In the genomic region with DNA sequence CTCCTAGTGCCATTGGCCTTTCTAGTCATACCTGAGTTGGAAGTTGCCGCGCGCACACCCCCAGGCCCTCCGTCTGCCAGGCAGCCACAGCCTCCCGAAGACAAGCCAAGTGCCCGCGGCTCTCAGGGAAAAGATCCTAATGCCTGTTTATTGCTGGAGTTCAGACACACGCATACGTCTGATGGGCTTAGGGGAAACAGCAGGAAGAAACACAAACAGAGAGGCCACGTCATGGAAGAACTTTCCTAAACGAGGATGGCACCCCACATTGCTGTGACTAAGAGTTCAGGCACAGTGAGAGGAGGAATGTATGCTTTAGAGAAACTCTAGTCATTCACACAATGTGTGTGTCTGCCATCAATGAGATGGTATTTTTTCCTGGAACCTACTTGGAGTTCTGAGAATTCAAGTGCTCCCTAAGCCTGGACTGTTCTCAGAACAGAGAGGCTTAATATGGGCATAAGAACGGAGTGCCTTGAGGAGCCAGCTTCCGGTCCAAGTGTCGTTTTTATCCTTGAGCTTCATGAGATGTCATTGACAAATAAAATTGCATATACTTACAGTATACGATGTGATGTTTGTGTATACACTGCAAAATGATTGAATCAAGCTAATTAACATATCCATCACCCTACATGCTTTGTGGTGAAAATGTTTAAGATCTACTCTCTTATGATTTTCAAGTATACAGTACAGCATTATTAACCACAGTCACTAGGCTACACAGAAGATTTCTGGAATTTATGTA, we compare ENCODE assay signal across 24 cellular contexts. TPM values are rescaled to one million over a fixed set of nuclear protein-coding genes. Genes with fewer than 3 reads are reported as not detected.
DNase-seq lines count a peak whose midpoint lies in the region; ATAC-seq, FAIRE-seq and TF ChIP-seq lines count a peak whose summit lies in the region.
"Had no signal": no experiment of that assay in that cellular context is flagged by ENCODE, and none has a peak within 500 bp of the region (broad histone marks: within the 10 kb centered on the region; RNA-seq: fewer than 3 reads in every experiment).

No MANE protein-coding gene starts in this region.

- POLR2A ChIA-PET in H1 (lab: Charles Lee; ENCODE audit: partially characterized antibody): no interaction called here

- H3K79me2 ChIP-seq in H1 (ENCODE audit: control insufficient read depth in 1 of 2, insufficient read depth in 2 of 2, low read length in 2 of 2) (no peaks in the 10 kb centered on the region), smooth muscle cell (ENCODE audit: low read depth) (no peaks in the 10 kb centered on the region)

- no peaks in the 10 kb centered on the region for H3K23me2 ChIP-seq in H1 (ENCODE audit: low read depth, low read length)

- H3K79me1 ChIP-seq in H1 (ENCODE audit: low read depth, low read length): no peaks in the 10 kb centered on the region

- no peak for TF ChIP-seq POLR2A in H1 (IDR thresholded peaks at IDR 0.05; ENCODE audit: control extremely low read depth in 1 of 2, low read depth in 2 of 2, low read length in 2 of 2)

- no peak overlapping the region for H2BK20ac ChIP-seq in H1 (ENCODE audit: low read length)

- no peak overlapping the region for H2BK120ac ChIP-seq in H1 (replicated peaks; ENCODE audit: low read depth, low read length)

- H3K14ac ChIP-seq in H1 (ENCODE audit: insufficient read length): no peak overlapping the region

- FAIRE-seq in H1 (lab: Jason Lieb, UNC): no peak
- FAIRE-seq: GM18507 had no signal

- H3K27me3 ChIP-seq in RWPE2 (ENCODE audit: insufficient read depth, poor library complexity, severe bottlenecking): peaks cover 11% of the 10 kb centered on the region
- H3K27me3 ChIP-seq in H1 (replicated peaks in 1 of 4; ENCODE audit: control insufficient read depth in 3 of 4, extremely low read depth in 1 of 4, insufficient read depth in 3 of 4, low read length in 3 of 4): no peaks in the 10 kb centered on the region
- peaks cover 10% of the 10 kb centered on the region for H3K27me3 ChIP-seq in smooth muscle cell (ENCODE audit: low read depth)
- H3K27me3 ChIP-seq: breast epithelium, SJCRH30 had no signal

- H2BK12ac ChIP-seq in H1 (ENCODE audit: low read depth, low read length): no peak overlapping the region

- H4K91ac ChIP-seq in H1 (replicated peaks; ENCODE audit: insufficient read length, low read length): no peak overlapping the region

- H3K36me3 ChIP-seq in RWPE2 (ENCODE audit: low read depth) (no peaks in the 10 kb centered on the region), H1 (ENCODE audit: control insufficient read depth in 2 of 4, insufficient read depth in 4 of 4, low read length in 3 of 4) (no peaks in the 10 kb centered on the region), smooth muscle cell (ENCODE audit: low read depth) (no peaks in the 10 kb centered on the region)
- H3K36me3 ChIP-seq: breast epithelium, SJCRH30 had no signal

- TF ChIP-seq CTCF in RWPE2 (IDR thresholded peaks at IDR 0.05; ENCODE audit: poor library complexity, severe bottlenecking): no peak
- no peak for TF ChIP-seq CTCF in H1 (IDR thresholded peaks at IDR 0.05; ENCODE audit: control extremely low read depth in 1 of 3, insufficient read depth in 1 of 3, low read depth in 1 of 3, low read length in 3 of 3)
- TF ChIP-seq CTCF in smooth muscle cell (IDR thresholded peaks at IDR 0.05; ENCODE audit: borderline replicate concordance, insufficient read depth, poor library complexity, severe bottlenecking): no peak
- TF ChIP-seq CTCF in omental fat pad (IDR thresholded peaks at IDR 0.05): no peak

- CTCF ChIA-PET in H1 (lab: Charles Lee; ENCODE audit: partially characterized antibody): interaction anchor here (1.3 kb wide), 1 partner anchor 15 kb away, joined by 3 read pairs; no protein-coding TSS in a partner anchor

- no peaks in the 10 kb centered on the region for H3F3A ChIP-seq in smooth muscle cell (ENCODE audit: low read depth)

- H3K23ac ChIP-seq in H1 (ENCODE audit: insufficient read length): no peak overlapping the region

- H2AFZ ChIP-seq in H1 (ENCODE audit: low read length) (0 out of 2 replicates have a peak overlapping the region, but pooled peaks have one; percentile 26), smooth muscle cell (ENCODE audit: low read depth) (peak overlapping the region; percentile 9)
- H2AFZ ChIP-seq: PC-9 had no signal

- H3K56ac ChIP-seq in H1 (replicated peaks; ENCODE audit: insufficient read length, low read depth, low read length): no peak overlapping the region

- H3K4me1 ChIP-seq in RWPE2 (ENCODE audit: insufficient read depth, poor library complexity, severe bottlenecking): no peaks in the 10 kb centered on the region
- H3K4me1 ChIP-seq in H1 (replicated peaks in 1 of 4; ENCODE audit: control insufficient read depth in 3 of 4, insufficient read depth in 4 of 4, low read length in 3 of 4): no peaks in the 10 kb centered on the region; a peak in 2 of 7 replicates
- no peaks in the 10 kb centered on the region for H3K4me1 ChIP-seq in smooth muscle cell (ENCODE audit: low read depth)
- H3K4me1 ChIP-seq: breast epithelium, SJCRH30 had no signal

- H2BK5ac ChIP-seq in H1 (ENCODE audit: low read depth, low read length): no peak overlapping the region

- H3K4me3 ChIP-seq in RWPE2 (ENCODE audit: severe bottlenecking) (no peak overlapping the region), H1 (ENCODE audit: extremely low read depth in 1 of 4, insufficient read depth in 2 of 4, low read depth in 3 of 4, low read length in 4 of 4) (no peak overlapping the region), smooth muscle cell (no peak overlapping the region)
- H3K4me3 ChIP-seq: breast epithelium, mucosa of descending colon, PC-9, SJCRH30 had no signal

- H4K20me1 ChIP-seq in H1 (replicated peaks in 1 of 2; ENCODE audit: control insufficient read depth in 1 of 2, insufficient read depth in 2 of 2, low read length in 2 of 2) (no peaks in the 10 kb centered on the region), smooth muscle cell (ENCODE audit: low read depth) (no peaks in the 10 kb centered on the region)

- H4K8ac ChIP-seq in H1 (ENCODE audit: extremely low read depth, insufficient read depth, low read length): no peak overlapping the region

- H2AK5ac ChIP-seq in H1 (ENCODE audit: low read depth, low read length): no peak overlapping the region

- no peak overlapping the region for H3K9ac ChIP-seq in H1 (replicated peaks in 1 of 4; ENCODE audit: extremely low read depth in 1 of 4, low read depth in 3 of 4, low read length in 3 of 4)
- H3K9ac ChIP-seq in smooth muscle cell (ENCODE audit: low read depth): no peak overlapping the region

- no peak for TF ChIP-seq RAD21 in H1 (IDR thresholded peaks at IDR 0.05 in 1 of 2, conservative IDR thresholded peaks at IDR 0.05 in 1 of 2; ENCODE audit: low read depth in 2 of 2, low read length in 2 of 2)

- H3K4ac ChIP-seq in H1 (replicated peaks; ENCODE audit: insufficient read length, low read depth, low read length): no peak overlapping the region

- WGBS in H1 (ENCODE audit: extremely low coverage in 1 of 2, insufficient coverage in 1 of 2, insufficient read length in 1 of 2, insufficient replicate concordance in 2 of 2, low coverage in 1 of 2, low lambda C conversion rate in 2 of 2, missing lambda C conversion rate in 1 of 2), 2 experiments: 90% methylated on average over 15 of the region's 15 CpGs; no CpG with 5 or more reads in 1 of the 2 experiments
- WGBS in smooth muscle cell (ENCODE audit: low lambda C conversion rate): 77% methylated on average over 15 of the region's 15 CpGs

- H3K4me2 ChIP-seq in H1 (ENCODE audit: insufficient read depth in 1 of 2, low read depth in 2 of 2, low read length in 2 of 2): no peak overlapping the region
- no peak overlapping the region for H3K4me2 ChIP-seq in smooth muscle cell
- H3K4me2 ChIP-seq: PC-9 had no signal

- no peak for ATAC-seq in RWPE2 (ENCODE audit: low read depth)
- ATAC-seq in HG02759 (IDR thresholded peaks at IDR 0.05; ENCODE audit: unreplicated experiment): no peak
- ATAC-seq in omental fat pad (ENCODE audit: low FRiP score): no peak
- ATAC-seq: activated T-cell treated with anti-CD3 and anti-CD28 coated beads, Interleukin-2, amount 50 U/mL, for 72 hours; left lobe of liver; mucosa of descending colon had no signal

- no peak for TF ChIP-seq EP300 in H1 (IDR thresholded peaks at IDR 0.05; ENCODE audit: borderline replicate concordance in 1 of 2, low read depth in 2 of 2, low read length in 2 of 2)

- no peak overlapping the region for H3K18ac ChIP-seq in H1 (ENCODE audit: extremely low read depth, low read length)

- peak; percentile 90 for DNase-seq in EH (ENCODE audit: low read depth)
- peak; percentile 24 for DNase-seq in RWPE2 (ENCODE audit: low spot score)
- no peak for DNase-seq in H1 (ENCODE audit: low read depth in 1 of 2, low spot score in 2 of 2)
- DNase-seq in smooth muscle cell (lab: John Stamatoyannopoulos, UW; ENCODE audit: unreplicated experiment): no peak
- no peak for DNase-seq in NCI-H226
- DNase-seq in caudate nucleus (lab: John Stamatoyannopoulos, UW): no peak
- no peak for DNase-seq in omental fat pad (ENCODE audit: low spot score)
- DNase-seq: activated naive CD8-positive, alpha-beta T cell treated with anti-CD3 and anti-CD28 coated beads for 36 hours; activated T-cell treated with anti-CD3 and anti-CD28 coated beads, Interleukin-2, amount 50 U/mL, for 72 hours; DND-41; mucosa of descending colon; NCI-H1436; NCI-H2171 treated with DMSO at 0.1 percent for 48 hours; NCI-H748 treated with DMSO at 0.1 percent for 48 hours; PC-9; SJCRH30; stimulated activated CD8-positive, alpha-beta memory T cell treated with anti-CD3 and anti-CD28 coated beads, Interleukin-4, amount 100 ng/mL, for 48 hours had no signal

- H2BK15ac ChIP-seq in H1 (ENCODE audit: low read length): 0 out of 2 replicates have a peak overlapping the region, but pooled peaks have one; percentile 47

- no peak overlapping the region for H4K5ac ChIP-seq in H1 (ENCODE audit: insufficient read length, low read depth, low read length)

- H3K27ac ChIP-seq in RWPE2 (ENCODE audit: poor library complexity, severe bottlenecking): no peak overlapping the region
- H3K27ac ChIP-seq in H1 (ENCODE audit: low read depth, low read length): no peak overlapping the region
- H3K27ac ChIP-seq in smooth muscle cell (ENCODE audit: low read depth): peak overlapping the region; percentile 15
- H3K27ac ChIP-seq in caudate nucleus (ENCODE audit: low read depth, low read length): no peak overlapping the region
- H3K27ac ChIP-seq: breast epithelium, PC-9, SJCRH30 had no signal

- no peaks in the 10 kb centered on the region for H3K9me3 ChIP-seq in RWPE2 (ENCODE audit: severe bottlenecking)
- H3K9me3 ChIP-seq in H1 (ENCODE audit: insufficient read depth in 2 of 2, low read depth in 1 of 2, low read length in 1 of 2): no peaks in the 10 kb centered on the region
- H3K9me3 ChIP-seq in smooth muscle cell (replicated peaks; ENCODE audit: low read depth): no peaks in the 10 kb centered on the region
- H3K9me3 ChIP-seq: breast epithelium, mucosa of descending colon, SJCRH30 had no signal

RNA-seq across cellular contexts. Expression of a gene that starts 11.6 kb away (rescaled TPM):
- not detected in 2 replicates for total RNA-seq in H1 (2021; fragmentation: NEBNext Ultra II Directional; extraction: Animal tissue kit (Norgen Biotek cat#: 25700))
- polyA plus RNA-seq in H1 (2011; rRNA removed): not detected in 2 replicates
- not detected for polyA plus RNA-seq in H1 (2011; cell fraction: cytosol; rRNA removed)
- polyA plus RNA-seq in H1 (2011; cell fraction: nucleus; rRNA removed): not detected
- 0.05 to 0.07 TPM (median 0.07 TPM) in 3 of 4 replicates, not detected in the other for polyA plus RNA-seq in H1 (2012, experiment 1 of 2)
- not detected for polyA plus RNA-seq in H1 (2012, experiment 2 of 2)
- polyA plus RNA-seq in H1 (2013, experiment 1 of 2): not detected
- polyA plus RNA-seq in H1 (2013, experiment 2 of 2): not detected
- polyA minus RNA-seq in H1 (2011; rRNA and poly(A)+ RNA removed): not detected in 2 replicates
- polyA minus RNA-seq in H1 (2011; cell fraction: cytosol; rRNA and poly(A)+ RNA removed): not detected
- polyA minus RNA-seq in H1 (2011; cell fraction: nucleus; rRNA and poly(A)+ RNA removed): not detected
- not detected in 2 replicates for total RNA-seq in smooth muscle cell
- polyA plus RNA-seq in smooth muscle cell: not detected in 2 replicates
- total RNA-seq in omental fat pad: not detected
- total RNA-seq: activated naive CD8-positive, alpha-beta T cell treated with anti-CD3 and anti-CD28 coated beads for 36 hours; activated T-cell treated with anti-CD3 and anti-CD28 coated beads, Interleukin-2, amount 50 U/mL, for 72 hours; breast epithelium; epithelial cell of proximal tubule; left lobe of liver; mucosa of descending colon; neural crest cell; PC-9; SJCRH30; subcutaneous adipose tissue had no signal

RNA-seq across cellular contexts. Expression of a gene that starts 14.3 kb away (rescaled TPM):
- total RNA-seq in H1 (2021; fragmentation: NEBNext Ultra II Directional; extraction: Animal tissue kit (Norgen Biotek cat#: 25700)): not detected in 2 replicates
- polyA plus RNA-seq in H1 (2011; rRNA removed) (not detected in 2 replicates), smooth muscle cell (1.3 TPM in 1 of 2 replicates, not detected in the other)
- not detected for polyA plus RNA-seq in H1 (2011; cell fraction: cytosol; rRNA removed)
- polyA plus RNA-seq in H1 (2011; cell fraction: nucleus; rRNA removed): not detected
- polyA plus RNA-seq in H1 (2012, experiment 1 of 2): not detected in 4 replicates
- not detected for polyA plus RNA-seq in H1 (2012, experiment 2 of 2)
- not detected for polyA plus RNA-seq in H1 (2013, experiment 1 of 2)
- not detected for polyA plus RNA-seq in H1 (2013, experiment 2 of 2)
- polyA minus RNA-seq in H1 (2011; rRNA and poly(A)+ RNA removed): not detected in 2 replicates
- polyA minus RNA-seq in H1 (2011; cell fraction: cytosol; rRNA and poly(A)+ RNA removed): not detected
- polyA minus RNA-seq in H1 (2011; cell fraction: nucleus; rRNA and poly(A)+ RNA removed): not detected
- total RNA-seq in smooth muscle cell (not detected in 2 replicates), omental fat pad (not detected)
- total RNA-seq: activated naive CD8-positive, alpha-beta T cell treated with anti-CD3 and anti-CD28 coated beads for 36 hours; activated T-cell treated with anti-CD3 and anti-CD28 coated beads, Interleukin-2, amount 50 U/mL, for 72 hours; breast epithelium; epithelial cell of proximal tubule; mucosa of descending colon; neural crest cell; PC-9; SJCRH30; subcutaneous adipose tissue had no signal

RNA-seq across cellular contexts. Expression of a gene that starts 36.6 kb away (rescaled TPM):
- 0.19 and 0.25 TPM in 2 replicates for total RNA-seq in H1 (2021; fragmentation: NEBNext Ultra II Directional; extraction: Animal tissue kit (Norgen Biotek cat#: 25700))
- polyA plus RNA-seq in H1 (2011; rRNA removed) (0.27 and 0.32 TPM in 2 replicates), smooth muscle cell (1.2 and 1.5 TPM in 2 replicates)
- polyA plus RNA-seq in H1 (2011; cell fraction: cytosol; rRNA removed): 0.08 TPM
- 0.21 TPM for polyA plus RNA-seq in H1 (2011; cell fraction: nucleus; rRNA removed)
- 0.14 to 0.24 TPM (median 0.20 TPM) in 4 replicates for polyA plus RNA-seq in H1 (2012, experiment 1 of 2)
- polyA plus RNA-seq in H1 (2012, experiment 2 of 2): 0.26 TPM
- 0.28 TPM for polyA plus RNA-seq in H1 (2013, experiment 1 of 2)
- 0.24 TPM for polyA plus RNA-seq in H1 (2013, experiment 2 of 2)
- 0.10 TPM in 1 of 2 replicates, not detected in the other for polyA minus RNA-seq in H1 (2011; rRNA and poly(A)+ RNA removed)
- not detected for polyA minus RNA-seq in H1 (2011; cell fraction: cytosol; rRNA and poly(A)+ RNA removed)
- not detected for polyA minus RNA-seq in H1 (2011; cell fraction: nucleus; rRNA and poly(A)+ RNA removed)
- total RNA-seq in smooth muscle cell (0.58 and 1.4 TPM in 2 replicates), omental fat pad (1 to 10 TPM in 1 of 4 donors, under 1 TPM in 3; 0.48 to 2.4 (median 0.66) TPM)
- total RNA-seq: epithelial cell of proximal tubule, PC-9, SJCRH30 had no signal

RNA-seq across cellular contexts. Expression of a gene that starts 47.5 kb away (rescaled TPM):
- total RNA-seq in H1 (2021; fragmentation: NEBNext Ultra II Directional; extraction: Animal tissue kit (Norgen Biotek cat#: 25700)): 7.7 and 7.9 TPM in 2 replicates
- polyA plus RNA-seq in H1 (2011; rRNA removed) (9.6 and 11.4 TPM in 2 replicates), smooth muscle cell (3.1 TPM in 1 of 2 replicates, not detected in the other)
- 6.7 TPM for polyA plus RNA-seq in H1 (2011; cell fraction: cytosol; rRNA removed)
- 8.6 TPM for polyA plus RNA-seq in H1 (2011; cell fraction: nucleus; rRNA removed)
- polyA plus RNA-seq in H1 (2012, experiment 1 of 2): 7.5 to 8.5 TPM (median 8.1 TPM) in 4 replicates
- polyA plus RNA-seq in H1 (2012, experiment 2 of 2): 8.3 TPM
- 4.2 TPM for polyA plus RNA-seq in H1 (2013, experiment 1 of 2)
- 4.4 TPM for polyA plus RNA-seq in H1 (2013, experiment 2 of 2)
- 12.5 and 12.9 TPM in 2 replicates for polyA minus RNA-seq in H1 (2011; rRNA and poly(A)+ RNA removed)
- 4.0 TPM for polyA minus RNA-seq in H1 (2011; cell fraction: cytosol; rRNA and poly(A)+ RNA removed)
- 8.1 TPM for polyA minus RNA-seq in H1 (2011; cell fraction: nucleus; rRNA and poly(A)+ RNA removed)
- total RNA-seq in smooth muscle cell (0.31 and 1.1 TPM in 2 replicates), omental fat pad (under 1 TPM in 2 of 4 donors, not detected in 2; 0.19 to 0.25 TPM)

Comparison
In these comparisons a context has a peak if more than half of its experiments do, and no peak if none do; other contexts are left out.
1. DNase-seq: peak in EH (single experiment) and RWPE2 (single experiment); none in H1 (0 of 2), smooth muscle cell (single experiment), NCI-H226 (single experiment), caudate nucleus (0 of 61) and omental fat pad (single experiment).